33 cellular contexts compared by ENCODE assay signal in genomic region chr13:72889496-72889895, GRCh38.
"Had no signal": no experiment of that assay in that cellular context is flagged by ENCODE, and none has a peak within 500 bp of the region (broad histone marks: within the 10 kb centered on the region; RNA-seq: fewer than 3 reads in every experiment).

No MANE protein-coding gene starts in this region.

- H3K27ac ChIP-seq: brain microvascular endothelial cell, esophagus squamous epithelium, gastroesophageal sphincter, heart right ventricle, hepatocyte had no signal

- H3K4me3 ChIP-seq: esophagus squamous epithelium, gastroesophageal sphincter, heart right ventricle, hepatocyte had no signal

- H3K27me3 ChIP-seq: brain microvascular endothelial cell, esophagus squamous epithelium, gastroesophageal sphincter, heart right ventricle, hepatocyte had no signal

- H3K4me1 Mint-ChIP-seq: activated CD8-positive, alpha-beta memory T cell treated with anti-CD3 and anti-CD28 coated beads, Interleukin-2, amount 10 ng/mL, durations not matched to agents 7 days and 5 days; activated naive CD4-positive, alpha-beta T cell treated with anti-CD3 and anti-CD28 coated beads, Interleukin-2, amount 10 ng/mL, durations not matched to agents 7 days and 5 days; activated naive CD8-positive, alpha-beta T cell treated with anti-CD3 and anti-CD28 coated beads, Interleukin-2, amount 10 ng/mL, durations not matched to agents 7 days and 5 days; central memory CD8-positive, alpha-beta T cell had no signal

- ATAC-seq: activated CD4-positive, alpha-beta T cell treated with anti-CD3 and anti-CD28 coated beads for 36 hours; activated CD8-positive, alpha-beta memory T cell treated with anti-CD3 and anti-CD28 coated beads, Interleukin-2, amount 10 ng/mL, durations not matched to agents 7 days and 5 days; activated CD8-positive, alpha-beta T cell treated with anti-CD3 and anti-CD28 coated beads, Interleukin-2, amount 10 ng/mL, durations not matched to agents 7 days and 5 days; activated naive CD4-positive, alpha-beta T cell treated with anti-CD3 and anti-CD28 coated beads, Interleukin-2, amount 50 U/mL, for 72 hours; activated T-cell treated with anti-CD3 and anti-CD28 coated beads, Interleukin-2, amount 50 U/mL, for 72 hours; effector memory CD8-positive, alpha-beta T cell; gastroesophageal sphincter; heart right ventricle; T-helper 17 cell had no signal

- FAIRE-seq: astrocyte, bronchial epithelial cell had no signal

- H3K9me3 Mint-ChIP-seq: activated CD4-positive, alpha-beta memory T cell treated with anti-CD3 and anti-CD28 coated beads for 36 hours; activated naive CD4-positive, alpha-beta T cell treated with anti-CD3 and anti-CD28 coated beads, Interleukin-2, amount 10 ng/mL, durations not matched to agents 7 days and 5 days; activated naive CD4-positive, alpha-beta T cell treated with anti-CD3 and anti-CD28 coated beads, Interleukin-2, amount 50 U/mL, for 72 hours; activated naive CD8-positive, alpha-beta T cell treated with anti-CD3 and anti-CD28 coated beads, Interleukin-2, amount 10 ng/mL, durations not matched to agents 7 days and 5 days; activated T-cell treated with anti-CD3 and anti-CD28 coated beads, Interleukin-2, amount 50 U/mL, for 72 hours; central memory CD8-positive, alpha-beta T cell; effector memory CD8-positive, alpha-beta T cell; T-helper 2 cell treated with Interferon-gamma antibody and Interleukin-4, amounts not matched to agents 5 μg/mL and 100 μg/mL, for 36 hours had no signal

- H3K4me2 ChIP-seq: hepatocyte had no signal

- H3K9me3 ChIP-seq: esophagus squamous epithelium, gastroesophageal sphincter, heart right ventricle had no signal

- H3K27me3 Mint-ChIP-seq: activated CD4-positive, alpha-beta memory T cell treated with anti-CD3 and anti-CD28 coated beads for 36 hours; activated CD4-positive, alpha-beta T cell treated with anti-CD3 and anti-CD28 coated beads for 36 hours; activated CD4-positive, alpha-beta T cell treated with anti-CD3 and anti-CD28 coated beads, Interleukin-2, amount 10 ng/mL, durations not matched to agents 24 days and 14 days; activated CD8-positive, alpha-beta memory T cell treated with anti-CD3 and anti-CD28 coated beads, Interleukin-2, amount 10 ng/mL, durations not matched to agents 7 days and 5 days; activated naive CD4-positive, alpha-beta T cell treated with anti-CD3 and anti-CD28 coated beads, Interleukin-2, amount 10 ng/mL, durations not matched to agents 7 days and 5 days; activated naive CD8-positive, alpha-beta T cell treated with anti-CD3 and anti-CD28 coated beads, Interleukin-2, amount 10 ng/mL, durations not matched to agents 7 days and 5 days; central memory CD8-positive, alpha-beta T cell; effector memory CD8-positive, alpha-beta T cell; T-helper 17 cell had no signal

- H3K79me2 ChIP-seq: hepatocyte had no signal

- H3K4me3 Mint-ChIP-seq: activated CD4-positive, alpha-beta memory T cell treated with anti-CD3 and anti-CD28 coated beads for 36 hours; activated CD4-positive, alpha-beta T cell treated with anti-CD3 and anti-CD28 coated beads for 36 hours; activated CD4-positive, alpha-beta T cell treated with anti-CD3 and anti-CD28 coated beads, Interleukin-2, amount 10 ng/mL, durations not matched to agents 24 days and 14 days; activated CD8-positive, alpha-beta memory T cell treated with anti-CD3 and anti-CD28 coated beads, Interleukin-2, amount 10 ng/mL, durations not matched to agents 7 days and 5 days; activated CD8-positive, alpha-beta T cell treated with anti-CD3 and anti-CD28 coated beads, Interleukin-2, amount 10 ng/mL, durations not matched to agents 7 days and 5 days; activated naive CD4-positive, alpha-beta T cell treated with anti-CD3 and anti-CD28 coated beads, Interleukin-2, amount 10 ng/mL, durations not matched to agents 7 days and 5 days; activated naive CD8-positive, alpha-beta T cell treated with anti-CD3 and anti-CD28 coated beads, Interleukin-2, amount 10 ng/mL, durations not matched to agents 7 days and 5 days; activated T-cell treated with anti-CD3 and anti-CD28 coated beads, Interleukin-2, amount 50 U/mL, for 72 hours; central memory CD8-positive, alpha-beta T cell; effector memory CD8-positive, alpha-beta T cell; T-helper 17 cell; T-helper 2 cell treated with Interferon-gamma antibody and Interleukin-4, amounts not matched to agents 5 μg/mL and 100 μg/mL, for 36 hours had no signal

- DNase-seq: activated CD4-positive, alpha-beta memory T cell treated with anti-CD3 and anti-CD28 coated beads for 36 hours; activated CD4-positive, alpha-beta T cell treated with anti-CD3 and anti-CD28 coated beads for 36 hours; activated CD4-positive, alpha-beta T cell treated with anti-CD3 and anti-CD28 coated beads, Interleukin-2, amount 10 ng/mL, durations not matched to agents 24 days and 14 days; activated CD4-positive, CD25-positive, alpha-beta regulatory T cell; activated CD4-positive, CD25-positive, alpha-beta regulatory T cell treated with anti-CD3 and anti-CD28 coated beads, Interleukin-2, amount 50 U/mL, for 72 hours; activated CD8-positive, alpha-beta memory T cell treated with anti-CD3 and anti-CD28 coated beads, Interleukin-2, amount 10 ng/mL, durations not matched to agents 7 days and 5 days; activated CD8-positive, alpha-beta memory T cell treated with anti-CD3 and anti-CD28 coated beads, Interleukin-2, amount 50 U/mL, for 4 hours; activated CD8-positive, alpha-beta T cell treated with anti-CD3 and anti-CD28 coated beads, Interleukin-2, amount 10 ng/mL, durations not matched to agents 7 days and 5 days; activated gamma-delta T cell; activated naive CD4-positive, alpha-beta T cell; activated naive CD4-positive, alpha-beta T cell treated with anti-CD3 and anti-CD28 coated beads, Interleukin-2, amount 10 ng/mL, durations not matched to agents 7 days and 5 days; activated naive CD8-positive, alpha-beta T cell treated with anti-CD3 and anti-CD28 coated beads, Interleukin-2, amount 10 ng/mL, durations not matched to agents 7 days and 5 days; activated T-cell treated with anti-CD3 and anti-CD28 coated beads, Interleukin-2, amount 50 U/mL, for 1 hour; activated T-cell treated with anti-CD3 and anti-CD28 coated beads, Interleukin-2, amount 50 U/mL, for 72 hours; anterior cingulate cortex; brain microvascular endothelial cell; cortex of kidney; dermis blood vessel endothelial cell; effector CD4-positive, alpha-beta T cell; effector memory CD8-positive, alpha-beta T cell; esophagus squamous epithelium; foreskin melanocyte; heart right ventricle; T-helper 1 cell; T-helper 17 cell; T1000 had no signal

- H3K4me1 ChIP-seq: esophagus squamous epithelium, gastroesophageal sphincter had no signal

- H3K36me3 ChIP-seq: brain microvascular endothelial cell, gastroesophageal sphincter had no signal

- H3K27ac Mint-ChIP-seq: activated CD4-positive, alpha-beta memory T cell treated with anti-CD3 and anti-CD28 coated beads for 36 hours; activated CD4-positive, alpha-beta T cell treated with anti-CD3 and anti-CD28 coated beads for 36 hours; activated CD4-positive, alpha-beta T cell treated with anti-CD3 and anti-CD28 coated beads, Interleukin-2, amount 10 ng/mL, durations not matched to agents 24 days and 14 days; activated CD8-positive, alpha-beta memory T cell treated with anti-CD3 and anti-CD28 coated beads, Interleukin-2, amount 10 ng/mL, durations not matched to agents 7 days and 5 days; activated CD8-positive, alpha-beta T cell treated with anti-CD3 and anti-CD28 coated beads, Interleukin-2, amount 10 ng/mL, durations not matched to agents 7 days and 5 days; activated naive CD4-positive, alpha-beta T cell treated with anti-CD3 and anti-CD28 coated beads, Interleukin-2, amount 10 ng/mL, durations not matched to agents 7 days and 5 days; activated naive CD4-positive, alpha-beta T cell treated with anti-CD3 and anti-CD28 coated beads, Interleukin-2, amount 50 U/mL, for 72 hours; activated naive CD8-positive, alpha-beta T cell treated with anti-CD3 and anti-CD28 coated beads, Interleukin-2, amount 10 ng/mL, durations not matched to agents 7 days and 5 days; activated T-cell treated with anti-CD3 and anti-CD28 coated beads, Interleukin-2, amount 50 U/mL, for 72 hours; effector memory CD8-positive, alpha-beta T cell; T-helper 17 cell; T-helper 2 cell treated with Interferon-gamma antibody and Interleukin-4, amounts not matched to agents 5 μg/mL and 100 μg/mL, for 36 hours had no signal

- H2AFZ ChIP-seq: hepatocyte had no signal
